7 cellular contexts compared by ENCODE assay signal in the genomic region with DNA sequence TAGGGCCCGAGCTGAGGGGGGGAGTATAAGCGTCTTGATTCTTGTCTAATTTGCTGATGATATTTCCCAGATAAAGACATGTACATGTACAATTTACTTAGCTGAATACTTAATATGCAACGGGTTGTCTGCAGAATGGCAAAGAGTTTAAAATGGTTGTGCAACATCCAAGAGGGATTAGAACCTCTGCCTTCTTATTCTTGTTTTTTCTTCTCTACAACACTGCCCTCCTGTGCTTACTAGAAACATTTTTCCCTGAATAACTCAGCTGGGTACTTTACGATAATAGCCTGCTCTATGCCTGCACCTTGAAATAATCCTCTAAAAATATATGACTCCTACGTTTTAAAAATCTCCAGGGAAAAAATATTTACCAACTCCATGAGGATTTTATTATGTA. TPM values are rescaled to one million over a fixed set of nuclear protein-coding genes. Genes with fewer than 3 reads are reported as not detected.
A peak's percentile ranks its signal among the peaks of the same experiment; 100 is the strongest.
DNase-seq lines count a peak whose midpoint lies in the region; ATAC-seq, FAIRE-seq and TF ChIP-seq lines count a peak whose summit lies in the region.

No MANE protein-coding gene starts in this region.

- no peaks in the 10 kb centered on the region for H3K36me3 ChIP-seq in psoas muscle (ENCODE audit: insufficient read depth in 1 of 2, low read depth in 1 of 2)

- no peak for TF ChIP-seq POLR2A in NB4 (IDR thresholded peaks at IDR 0.05; ENCODE audit: extremely low read depth, insufficient read length)

- 48 to 56% (median 50%) methylated on average over 5 of the region's 5 CpGs for WGBS in psoas muscle, 3 donors

- no peaks in the 10 kb centered on the region for H3K4me1 ChIP-seq in psoas muscle

- ATAC-seq in psoas muscle = peak in 2 of 4 donors; percentile 65 to 71

- DNase-seq in GM19239 (ENCODE audit: insufficient read length, low spot score) (no peak), NB4 (ENCODE audit: low read depth) (peak; percentile 37), cardiac fibroblast (ENCODE audit: low read depth in 2 of 2) (peak; percentile 57 to 62), psoas muscle (no peak), superior temporal gyrus (ENCODE audit: extremely low spot score) (no peak), activated gamma-delta T cell (lab: John Stamatoyannopoulos, UW) (no peak), amniotic stem cell (lab: John Stamatoyannopoulos, UW) (no peak)

- intact Hi-C loops in psoas muscle (cut with DNase I) = loop anchor here (5.0 to 10.0 kb wide), 2 partner anchors 142 to 149 kb away; no protein-coding TSS in a partner anchor

- peak; percentile 42 for FAIRE-seq in GM19239 (lab: Jason Lieb, UNC)

- H3K27me3 ChIP-seq in psoas muscle (ENCODE audit: insufficient read depth in 3 of 3, low read length in 2 of 3) = no peaks in the 10 kb centered on the region

- H3K4me3 ChIP-seq in NB4 (ENCODE audit: low read depth, low read length) = no peak overlapping the region
- H3K4me3 ChIP-seq in cardiac fibroblast (replicated peaks in 1 of 2; ENCODE audit: low read depth in 2 of 2, low read length in 2 of 2) = no peak overlapping the region
- H3K4me3 ChIP-seq in psoas muscle = no peak overlapping the region

- TF ChIP-seq CTCF in NB4 (IDR thresholded peaks at IDR 0.05; ENCODE audit: low read depth, low read length) (no peak), cardiac fibroblast (IDR thresholded peaks at IDR 0.05; ENCODE audit: low read depth, low read length) (peak; percentile 14), psoas muscle (IDR thresholded peaks at IDR 0.05) (peak; percentile 28)

- H3K27ac ChIP-seq in psoas muscle = no peak overlapping the region

- no peaks in the 10 kb centered on the region for H3K9me3 ChIP-seq in psoas muscle

RNA-seq across cellular contexts. Expression of a gene that starts 41.8 kb away (rescaled TPM):
- 10 to 100 TPM; 17.7 to 28.8 (median 20.2) TPM for total RNA-seq in psoas muscle
- 10 to 100 TPM; 27.7 to 38.8 (median 29.9) TPM for polyA plus RNA-seq in psoas muscle

RNA-seq across cellular contexts. Expression of a gene that starts 41.9 kb away (rescaled TPM):
- total RNA-seq in psoas muscle = 1 to 10 TPM; 2.6 to 6.6 (median 4.5) TPM
- polyA plus RNA-seq in psoas muscle = 1 to 10 TPM in 2 of 3 donors, under 1 TPM in 1; 0.82 to 4.7 (median 2.8) TPM

Comparison
In these comparisons a context has a peak if more than half of its experiments do, and no peak if none do; other contexts are left out.
1. DNase-seq: peak in NB4 (single experiment) and cardiac fibroblast (2 of 2); none in GM19239 (single experiment), psoas muscle (0 of 2), superior temporal gyrus (single experiment), activated gamma-delta T cell (single experiment) and amniotic stem cell (single experiment).